Comparison of ENCODE assay signal across 8 cellular contexts in the genomic region with DNA sequence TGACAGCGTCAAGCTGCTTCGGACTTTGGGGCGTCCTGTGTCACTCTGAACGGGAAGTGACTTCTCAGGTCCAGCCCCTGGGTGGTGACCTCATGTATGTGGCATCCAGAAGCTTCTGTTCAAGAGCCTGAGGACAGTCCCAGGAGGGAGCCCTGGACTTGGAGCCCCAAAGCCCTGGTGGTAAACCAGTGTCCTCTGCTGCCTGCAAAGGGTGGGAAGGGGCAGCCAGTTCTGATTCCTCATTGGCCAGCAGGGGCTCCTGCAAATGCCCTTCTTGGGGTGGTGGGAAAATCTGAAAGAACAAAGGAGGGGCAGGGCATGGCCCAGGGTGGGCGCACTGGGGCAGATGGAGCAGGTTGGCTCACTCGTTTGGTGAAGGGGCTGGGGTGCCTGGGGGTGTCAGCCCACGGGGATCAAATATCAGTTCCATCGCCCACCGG. TPM values are rescaled to one million over a fixed set of nuclear protein-coding genes. Genes with fewer than 3 reads are reported as not detected.
DNase-seq lines count a peak whose midpoint lies in the region; ATAC-seq, FAIRE-seq and TF ChIP-seq lines count a peak whose summit lies in the region.

No MANE protein-coding gene starts in this region.

- peaks cover 4 to 18% (median 12%) of the 10 kb centered on the region in 3 donors for H3K4me1 ChIP-seq in pancreas

- peak; percentile 82 for DNase-seq in EL
- peak; percentile 65 for DNase-seq in RPMI7951 (ENCODE audit: low read depth)
- DNase-seq in fibroblast of peridontal ligament (ENCODE audit: extremely low read depth): peak; percentile 38
- peak in 5 of 6 donors; percentile 59 to 75 (median 66) for DNase-seq in pancreas
- DNase-seq in immature natural killer cell: no peak
- DNase-seq in epidermal melanocyte (ENCODE audit: insufficient read length, low spot score): no peak
- no peak for DNase-seq in kidney glomerular epithelial cell (lab: John Stamatoyannopoulos, UW)

- H3K4me3 ChIP-seq in pancreas: peak overlapping the region in 1 of 4 donors; percentile 23

- no peaks in the 10 kb centered on the region for H3K27me3 ChIP-seq in pancreas

- FAIRE-seq in pancreas (lab: Jason Lieb, UNC): no peak

- H3K4me3 Mint-ChIP-seq in immature natural killer cell: peak overlapping the region in 1 of 5 donors; percentile 15

- peak overlapping the region in 3 of 4 donors; percentile 42 to 96 (median 88) for H3K27ac ChIP-seq in pancreas

- TF ChIP-seq CTCF in pancreas (IDR thresholded peaks at IDR 0.05): no peak

- intact Hi-C loops in pancreas (cut with DNase I): no loop called here

- H3K27ac Mint-ChIP-seq in immature natural killer cell: no peak overlapping the region

- H3K27me3 Mint-ChIP-seq in immature natural killer cell (ENCODE audit: low read depth in 3 of 3): peaks cover 0 to 6% (median 3%) of the 10 kb centered on the region in 3 donors

- H3K4me1 Mint-ChIP-seq in immature natural killer cell: peaks cover 0 to 4% of the 10 kb centered on the region in 2 donors

- H3K36me3 Mint-ChIP-seq in immature natural killer cell: peaks cover 0 to 3% (median 0%) of the 10 kb centered on the region in 3 donors

- no peaks in the 10 kb centered on the region for H3K9me3 Mint-ChIP-seq in immature natural killer cell

- no peaks in the 10 kb centered on the region for H3K9me3 ChIP-seq in pancreas

- WGBS in pancreas, 2 donors: 56 to 65% methylated on average over 9 of the region's 9 CpGs

- ATAC-seq in pancreas (peak; percentile 36 to 64 (median 45)), GM19324 (IDR thresholded peaks at IDR 0.05; ENCODE audit: low FRiP score, unreplicated experiment) (no peak)

- peaks cover 0 to 5% (median 4%) of the 10 kb centered on the region in 3 donors for H3K36me3 ChIP-seq in pancreas

RNA-seq across cellular contexts. Expression of gene OSGIN1, which starts 1.6 kb away (rescaled TPM):
- total RNA-seq in RPMI7951 (2014; rRNA removed; shearing (Covaris generic)): 4.2 and 4.3 TPM in 2 replicates
- total RNA-seq in pancreas: 1 to 10 TPM; 3.6 to 4.5 (median 3.8) TPM
- polyA plus RNA-seq in pancreas (10 to 100 TPM; 14.3 to 15.9 TPM), immature natural killer cell (under 1 TPM in 2 of 3 donors, not detected in 1; 0.11 to 0.59 TPM)

RNA-seq across cellular contexts. Expression of gene NECAB2, which starts 13.4 kb away (rescaled TPM):
- not detected in 2 replicates for total RNA-seq in RPMI7951 (2014; rRNA removed; shearing (Covaris generic))
- total RNA-seq in pancreas: 1 to 10 TPM in 2 of 6 donors, under 1 TPM in 4; 0.37 to 1.7 (median 0.81) TPM
- polyA plus RNA-seq in pancreas (10 to 100 TPM in 1 of 2 donors, 1 to 10 TPM in 1; 6.3 to 23.8 TPM), immature natural killer cell (not detected)

RNA-seq across cellular contexts. Expression of gene MLYCD, which starts 55.7 kb away (rescaled TPM):
- 1.1 and 1.4 TPM in 2 replicates for total RNA-seq in RPMI7951 (2014; rRNA removed; shearing (Covaris generic))
- 10 to 100 TPM in 2 of 6 donors, 1 to 10 TPM in 4; 4.3 to 11.2 (median 9.1) TPM for total RNA-seq in pancreas
- 1 to 10 TPM; 5.4 to 8.7 TPM for polyA plus RNA-seq in pancreas
- polyA plus RNA-seq in immature natural killer cell: 1 to 10 TPM in 2 of 3 donors, under 1 TPM in 1; 0.64 to 4.5 (median 1.1) TPM

Comparison
In these comparisons a context has a peak if more than half of its experiments do, and no peak if none do; other contexts are left out.
1. DNase-seq: peak in EL (single experiment), RPMI7951 (single experiment), fibroblast of peridontal ligament (single experiment) and pancreas (5 of 6); none in immature natural killer cell (0 of 3), epidermal melanocyte (single experiment) and kidney glomerular epithelial cell (single experiment).